ENCODE assay signal across 2 cellular contexts in the genomic region with DNA sequence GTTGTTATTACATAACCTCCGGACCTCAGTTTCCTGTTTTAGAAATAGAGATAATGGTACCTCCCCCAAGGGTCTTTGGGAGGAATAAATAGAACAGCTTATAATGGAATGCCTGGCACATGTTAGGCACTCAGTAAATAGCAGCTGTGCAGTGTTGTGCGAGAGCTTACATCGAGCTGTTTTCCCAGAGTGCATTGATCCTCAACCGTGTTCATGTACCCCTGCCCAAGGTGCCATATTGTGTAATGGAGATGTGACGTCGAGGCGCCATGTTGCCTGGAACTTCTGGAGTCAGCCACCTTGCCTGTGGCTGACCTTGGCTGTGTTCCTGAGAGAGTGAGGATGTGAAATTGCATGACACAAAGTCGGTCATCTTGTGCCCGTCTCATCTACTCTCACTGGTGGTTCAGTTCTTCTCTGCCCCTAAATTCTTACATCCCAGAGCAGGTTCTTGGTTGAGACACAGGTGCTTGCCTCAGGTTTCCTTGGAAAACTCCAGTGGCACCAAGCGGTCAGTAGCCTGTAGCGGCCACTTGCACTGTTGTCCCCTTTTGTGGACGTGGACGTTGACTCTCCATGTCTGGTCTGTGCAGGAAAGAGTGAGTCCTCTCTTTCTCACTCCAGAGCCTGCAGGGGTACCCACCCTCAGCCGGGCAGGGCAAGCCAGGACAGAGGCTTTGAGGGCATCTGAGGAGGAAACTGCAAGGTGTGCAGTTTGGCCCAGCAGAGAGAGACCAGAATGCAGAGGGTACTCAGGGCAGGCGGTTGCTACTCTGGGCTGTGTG.
TF ChIP-seq lines count a peak whose summit lies in the region.

No MANE protein-coding gene starts in this region.

TF ChIP-seq in GM12878, 131 proteins besides CTCF, POLR2A, EP300 and RAD21:
- TF ChIP-seq, protein P1, sequence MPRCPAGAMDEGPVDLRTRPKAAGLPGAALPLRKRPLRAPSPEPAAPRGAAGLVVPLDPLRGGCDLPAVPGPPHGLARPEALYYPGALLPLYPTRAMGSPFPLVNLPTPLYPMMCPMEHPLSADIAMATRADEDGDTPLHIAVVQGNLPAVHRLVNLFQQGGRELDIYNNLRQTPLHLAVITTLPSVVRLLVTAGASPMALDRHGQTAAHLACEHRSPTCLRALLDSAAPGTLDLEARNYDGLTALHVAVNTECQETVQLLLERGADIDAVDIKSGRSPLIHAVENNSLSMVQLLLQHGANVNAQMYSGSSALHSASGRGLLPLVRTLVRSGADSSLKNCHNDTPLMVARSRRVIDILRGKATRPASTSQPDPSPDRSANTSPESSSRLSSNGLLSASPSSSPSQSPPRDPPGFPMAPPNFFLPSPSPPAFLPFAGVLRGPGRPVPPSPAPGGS (IDR thresholded peaks at IDR 0.05; ENCODE audit: borderline replicate concordance, insufficient read depth, low read depth, low read length, poor library complexity, severe bottlenecking): peak; percentile 65
- no peak for TF ChIP-seq PAX8 (IDR thresholded peaks at IDR 0.05)

TF ChIP-seq in SK-N-SH treated with all-trans-retinoic acid at 6 μM for 48 hours, 23 proteins besides CTCF, POLR2A, EP300 and RAD21 (continued from another document):
- no peak for TF ChIP-seq TCF4 (CRISPR knock-in tag; IDR thresholded peaks at IDR 0.05; ENCODE audit: borderline replicate concordance)
- TF ChIP-seq, protein P2, sequence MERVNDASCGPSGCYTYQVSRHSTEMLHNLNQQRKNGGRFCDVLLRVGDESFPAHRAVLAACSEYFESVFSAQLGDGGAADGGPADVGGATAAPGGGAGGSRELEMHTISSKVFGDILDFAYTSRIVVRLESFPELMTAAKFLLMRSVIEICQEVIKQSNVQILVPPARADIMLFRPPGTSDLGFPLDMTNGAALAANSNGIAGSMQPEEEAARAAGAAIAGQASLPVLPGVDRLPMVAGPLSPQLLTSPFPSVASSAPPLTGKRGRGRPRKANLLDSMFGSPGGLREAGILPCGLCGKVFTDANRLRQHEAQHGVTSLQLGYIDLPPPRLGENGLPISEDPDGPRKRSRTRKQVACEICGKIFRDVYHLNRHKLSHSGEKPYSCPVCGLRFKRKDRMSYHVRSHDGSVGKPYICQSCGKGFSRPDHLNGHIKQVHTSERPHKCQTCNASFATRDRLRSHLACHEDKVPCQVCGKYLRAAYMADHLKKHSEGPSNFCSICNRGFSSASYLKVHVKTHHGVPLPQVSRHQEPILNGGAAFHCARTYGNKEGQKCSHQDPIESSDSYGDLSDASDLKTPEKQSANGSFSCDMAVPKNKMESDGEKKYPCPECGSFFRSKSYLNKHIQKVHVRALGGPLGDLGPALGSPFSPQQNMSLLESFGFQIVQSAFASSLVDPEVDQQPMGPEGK (CRISPR knock-in tag; IDR thresholded peaks at IDR 0.05; ENCODE audit: borderline replicate concordance): no peak
- no peak for TF ChIP-seq RARB (CRISPR knock-in tag; IDR thresholded peaks at IDR 0.05)
- no peak for TF ChIP-seq TOX (CRISPR knock-in tag; IDR thresholded peaks at IDR 0.05; ENCODE audit: borderline replicate concordance)
- TF ChIP-seq ARNTL (CRISPR knock-in tag; IDR thresholded peaks at IDR 0.05; ENCODE audit: borderline replicate concordance, low read depth): no peak
- no peak for TF ChIP-seq PPARA (CRISPR knock-in tag; IDR thresholded peaks at IDR 0.05; ENCODE audit: borderline replicate concordance)
- TF ChIP-seq, protein P3, sequence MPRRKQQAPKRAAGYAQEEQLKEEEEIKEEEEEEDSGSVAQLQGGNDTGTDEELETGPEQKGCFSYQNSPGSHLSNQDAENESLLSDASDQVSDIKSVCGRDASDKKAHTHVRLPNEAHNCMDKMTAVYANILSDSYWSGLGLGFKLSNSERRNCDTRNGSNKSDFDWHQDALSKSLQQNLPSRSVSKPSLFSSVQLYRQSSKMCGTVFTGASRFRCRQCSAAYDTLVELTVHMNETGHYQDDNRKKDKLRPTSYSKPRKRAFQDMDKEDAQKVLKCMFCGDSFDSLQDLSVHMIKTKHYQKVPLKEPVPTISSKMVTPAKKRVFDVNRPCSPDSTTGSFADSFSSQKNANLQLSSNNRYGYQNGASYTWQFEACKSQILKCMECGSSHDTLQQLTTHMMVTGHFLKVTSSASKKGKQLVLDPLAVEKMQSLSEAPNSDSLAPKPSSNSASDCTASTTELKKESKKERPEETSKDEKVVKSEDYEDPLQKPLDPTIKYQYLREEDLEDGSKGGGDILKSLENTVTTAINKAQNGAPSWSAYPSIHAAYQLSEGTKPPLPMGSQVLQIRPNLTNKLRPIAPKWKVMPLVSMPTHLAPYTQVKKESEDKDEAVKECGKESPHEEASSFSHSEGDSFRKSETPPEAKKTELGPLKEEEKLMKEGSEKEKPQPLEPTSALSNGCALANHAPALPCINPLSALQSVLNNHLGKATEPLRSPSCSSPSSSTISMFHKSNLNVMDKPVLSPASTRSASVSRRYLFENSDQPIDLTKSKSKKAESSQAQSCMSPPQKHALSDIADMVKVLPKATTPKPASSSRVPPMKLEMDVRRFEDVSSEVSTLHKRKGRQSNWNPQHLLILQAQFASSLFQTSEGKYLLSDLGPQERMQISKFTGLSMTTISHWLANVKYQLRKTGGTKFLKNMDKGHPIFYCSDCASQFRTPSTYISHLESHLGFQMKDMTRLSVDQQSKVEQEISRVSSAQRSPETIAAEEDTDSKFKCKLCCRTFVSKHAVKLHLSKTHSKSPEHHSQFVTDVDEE (CRISPR knock-in tag; IDR thresholded peaks at IDR 0.05): no peak
